In genomic region chr7:8785081-8785480, GRCh38 we compare ENCODE assay signal across 23 cellular contexts.
DNase-seq lines count a peak whose midpoint lies in the region; ATAC-seq, FAIRE-seq and TF ChIP-seq lines count a peak whose summit lies in the region.
"Had no signal": no experiment of that assay in that cellular context is flagged by ENCODE, and none has a peak within 500 bp of the region (broad histone marks: within the 10 kb centered on the region; RNA-seq: fewer than 3 reads in every experiment).

No MANE protein-coding gene starts in this region.

- DNase-seq in H9 (no peak), K562 (ENCODE audit: extremely low read depth in 1 of 4, low spot score in 3 of 4) (no peak), neural crest cell (ENCODE audit: low read depth, low spot score) (no peak), right atrium auricular region (ENCODE audit: low spot score) (no peak), posterior cingulate gyrus (no peak), hippocampal formation (lab: John Stamatoyannopoulos, UW) (no peak)
- DNase-seq: CD4-positive, alpha-beta T cell; COR-L47; H7; HFFc6; MM.1S; NCI-H1092; NCI-H1436; NCI-H1930; NCI-H510A; NCI-H748 treated with DMSO at 0.1 percent for 48 hours; Peyer's patch; T-cell had no signal

- H3K56ac ChIP-seq in H9 (ENCODE audit: insufficient read length, low read depth, low read length) = no peak overlapping the region

- H3K9me3 Mint-ChIP-seq in H9 = no peaks in the 10 kb centered on the region
- H3K9me3 Mint-ChIP-seq in neural crest cell = peaks cover 2% of the 10 kb centered on the region

- no peak overlapping the region for H2BK120ac ChIP-seq in H9 (ENCODE audit: low read depth, low read length, poor library complexity, severe bottlenecking)

- no peak overlapping the region for H3K18ac ChIP-seq in H9 (ENCODE audit: insufficient read length, low read depth, low read length)

- H3K9me1 ChIP-seq in K562 (ENCODE audit: control insufficient read depth, insufficient read depth, low read length) = no peaks in the 10 kb centered on the region

- TF ChIP-seq POLR2A in K562 (conservative IDR thresholded peaks at IDR 0.05) = no peak

- H3K27ac Mint-ChIP-seq in H9 (no peak overlapping the region), neural crest cell (ENCODE audit: unreplicated experiment) (no peak overlapping the region)
- H3K27ac Mint-ChIP-seq: CD4-positive, alpha-beta T cell; HFFc6; T-cell had no signal

- H3K4me2 ChIP-seq in H9 (ENCODE audit: insufficient read depth, insufficient read length, low read length) = no peak overlapping the region
- H3K4me2 ChIP-seq in K562 (ENCODE audit: insufficient read depth, low read length) = no peak overlapping the region
- H3K4me2 ChIP-seq: A549 had no signal

- no peak overlapping the region for H2AK5ac ChIP-seq in H9 (ENCODE audit: insufficient read length, low read length)

- no peak overlapping the region for H3K23ac ChIP-seq in H9 (ENCODE audit: insufficient read length, low read depth, low read length)

- no peak overlapping the region for H3K4ac ChIP-seq in H9 (ENCODE audit: low read depth, low read length)

- no peak overlapping the region for H3K9ac ChIP-seq in H9 (ENCODE audit: extremely low read depth, insufficient read length, low read length)
- H3K9ac ChIP-seq in K562 (ENCODE audit: insufficient read depth in 1 of 2, low read depth in 2 of 2, low read length in 2 of 2) = no peak overlapping the region

- H3K27ac ChIP-seq in 22Rv1 (no peak overlapping the region), H9 (ENCODE audit: insufficient read length, low read depth, low read length) (no peak overlapping the region), K562 (ENCODE audit: extremely low read depth, low read depth, low read length) (no peak overlapping the region), right atrium auricular region (no peak overlapping the region)
- H3K27ac ChIP-seq: A549, Peyer's patch had no signal

- H3K14ac ChIP-seq in H9 (ENCODE audit: insufficient read depth, low read length) = no peak overlapping the region

- TF ChIP-seq CTCF in 22Rv1 (IDR thresholded peaks at IDR 0.05) (peak; percentile 23; the same call in 1 of the 2 replicates), H9 (conservative IDR thresholded peaks at IDR 0.05) (peak; percentile 47), K562 (IDR thresholded peaks at IDR 0.05 in 2 of 3, conservative IDR thresholded peaks at IDR 0.05 in 1 of 3; ENCODE audit: insufficient read depth in 2 of 3, low read depth in 1 of 3, low read length in 3 of 3) (peak; percentile 18 to 35 (median 26); a peak in 3 of 6 replicates), neural crest cell (conservative IDR thresholded peaks at IDR 0.05) (peak; percentile 20), right atrium auricular region (IDR thresholded peaks at IDR 0.05) (no peak)

- H3K4me3 ChIP-seq in K562 (no peak overlapping the region), right atrium auricular region (no peak overlapping the region)
- H3K4me3 ChIP-seq: A549, Peyer's patch had no signal

- FAIRE-seq in K562 (lab: Jason Lieb, UNC) = no peak
- FAIRE-seq: A549, G401.6, GM18507 had no signal

- no peak overlapping the region for H4K5ac ChIP-seq in H9 (ENCODE audit: insufficient read length, low read depth, low read length)

- BruUV-seq in K562 (replicated peaks; lab: Mats Ljungman, UMichigan) = no TSS peak

- H4K8ac ChIP-seq in H9 (replicated peaks; ENCODE audit: insufficient read length, low read depth, low read length) = no peak overlapping the region

- intact Hi-C loops in K562 (cut with micrococcal nuclease) (no loop called here), posterior cingulate gyrus (cut with DNase I) (no loop called here)

- no peaks in the 10 kb centered on the region for H3K23me2 ChIP-seq in H9 (ENCODE audit: insufficient read length, low read depth, low read length, poor library complexity, severe bottlenecking)

- H3K27me3 ChIP-seq in H9 (ENCODE audit: insufficient read depth, low read length) (no peaks in the 10 kb centered on the region), K562 (ENCODE audit: control insufficient read depth in 2 of 2, insufficient read depth in 2 of 2, low read length in 2 of 2) (no peaks in the 10 kb centered on the region), right atrium auricular region (no peaks in the 10 kb centered on the region)
- H3K27me3 ChIP-seq: Peyer's patch had no signal

- H3K4me1 ChIP-seq in H9 (ENCODE audit: insufficient read depth, low read length) = no peaks in the 10 kb centered on the region; the same call in 1 of the 2 replicates
- no peaks in the 10 kb centered on the region; a peak in 1 of 5 replicates for H3K4me1 ChIP-seq in K562 (replicated peaks in 1 of 2; ENCODE audit: control insufficient read depth in 2 of 2, insufficient read depth in 2 of 2, low read length in 2 of 2)
- H3K4me1 ChIP-seq in right atrium auricular region = no peaks in the 10 kb centered on the region
- H3K4me1 ChIP-seq: A549, Peyer's patch had no signal

- no peak for TF ChIP-seq EP300 in K562 (IDR thresholded peaks at IDR 0.05; ENCODE audit: low read length)

- H3K36me3 ChIP-seq in K562 (ENCODE audit: control insufficient read depth, insufficient read depth, low read length) = no peaks in the 10 kb centered on the region
- no peaks in the 10 kb centered on the region for H3K36me3 ChIP-seq in right atrium auricular region
- H3K36me3 ChIP-seq: Peyer's patch had no signal

- H3K79me2 ChIP-seq in H9 (ENCODE audit: insufficient read depth, low read length) (no peaks in the 10 kb centered on the region), K562 (ENCODE audit: control insufficient read depth, insufficient read depth, low read length) (no peaks in the 10 kb centered on the region)

- H2AFZ ChIP-seq in H9 (ENCODE audit: low read length) = no peak overlapping the region
- H2AFZ ChIP-seq in K562 (ENCODE audit: low read depth, low read length) = no peak overlapping the region

- H2BK5ac ChIP-seq in H9 (ENCODE audit: insufficient read length, low read length) = no peak overlapping the region

- H3K4me1 Mint-ChIP-seq in H9 (peaks cover 5 to 8% of the 10 kb centered on the region in 2 experiments), neural crest cell (no peaks in the 10 kb centered on the region)
- H3K4me1 Mint-ChIP-seq: T-cell had no signal

- H3K9me3 ChIP-seq in H9 (ENCODE audit: control insufficient read depth, low read depth, low read length) = no peaks in the 10 kb centered on the region
- H3K9me3 ChIP-seq in K562 (replicated peaks; ENCODE audit: control insufficient read depth, insufficient read depth, low read depth, low read length) = no peaks in the 10 kb centered on the region
- no peaks in the 10 kb centered on the region for H3K9me3 ChIP-seq in right atrium auricular region
- H3K9me3 ChIP-seq: A549, Peyer's patch had no signal

- no peaks in the 10 kb centered on the region for H3K79me1 ChIP-seq in H9 (ENCODE audit: insufficient read depth, low read depth, low read length, poor library complexity, severe bottlenecking)

- no peak overlapping the region for H4K91ac ChIP-seq in H9 (ENCODE audit: insufficient read length, low read depth, low read length)

- H2BK12ac ChIP-seq in H9 (ENCODE audit: insufficient read length, low read depth, low read length) = no peak overlapping the region

- no peaks in the 10 kb centered on the region for H4K20me1 ChIP-seq in H9 (ENCODE audit: control insufficient read depth, insufficient read depth, insufficient read length)
- no peaks in the 10 kb centered on the region for H4K20me1 ChIP-seq in K562 (replicated peaks; ENCODE audit: control insufficient read depth, insufficient read depth, low read length)

- CTCF ChIA-PET in K562 (lab: Yijun Ruan, JAX; ENCODE audit: low intra/inter-chr PET ratio) = no interaction called here

- peak in 1 of 2 experiments; percentile 12; a peak in 1 of 4 replicates for TF ChIP-seq RAD21 in K562 (CRISPR knock-in tag; conservative IDR thresholded peaks at IDR 0.05 in 1 of 2, IDR thresholded peaks at IDR 0.05 in 1 of 2)

- H3K36me3 Mint-ChIP-seq in H9 (ENCODE audit: insufficient read depth in 1 of 3, low read depth in 3 of 3) (no peaks in the 10 kb centered on the region), neural crest cell (ENCODE audit: low read depth) (no peaks in the 10 kb centered on the region)
- H3K36me3 Mint-ChIP-seq: T-cell had no signal

- in situ Hi-C loops in K562 (cut with MboI) = no loop called here

- no peaks in the 10 kb centered on the region for H3K27me3 Mint-ChIP-seq in H9 (ENCODE audit: low read depth)
- H3K27me3 Mint-ChIP-seq in neural crest cell (ENCODE audit: low read depth) = no peaks in the 10 kb centered on the region
- H3K27me3 Mint-ChIP-seq: CD4-positive, alpha-beta T cell; T-cell had no signal

- H2BK20ac ChIP-seq in H9 (ENCODE audit: low read depth, low read length, poor library complexity, severe bottlenecking) = no peak overlapping the region

- no peak overlapping the region for H2BK15ac ChIP-seq in H9 (ENCODE audit: low read depth, low read length)

- POLR2A ChIA-PET in K562 (lab: Yijun Ruan, JAX) = interaction anchor here (0.8 kb wide), 1 partner anchor 42 kb away, joined by 5 read pairs; no protein-coding TSS in a partner anchor

- H3K4me3 Mint-ChIP-seq in H9 (no peak overlapping the region), neural crest cell (no peak overlapping the region)
- H3K4me3 Mint-ChIP-seq: CD4-positive, alpha-beta T cell; HFFc6; T-cell had no signal

- H3T11ph ChIP-seq in H9 (ENCODE audit: low read length) = no peak overlapping the region

- peak; percentile 83 for ATAC-seq in K562
- ATAC-seq: A549, SK-N-SH treated with all-trans-retinoic acid at 6 μM for 48 hours, T-cell had no signal

TF ChIP-seq in K562, 482 proteins besides CTCF, POLR2A, EP300 and RAD21:
- TF ChIP-seq WHSC1 (IDR thresholded peaks at IDR 0.05; ENCODE audit: low read length) = no peak

Comparison
In these comparisons a context has a peak if more than half of its experiments do, and no peak if none do; other contexts are left out.
1. CTCF ChIP-seq: peak in 22Rv1 (single experiment), H9 (single experiment), K562 (3 of 3) and neural crest cell (single experiment); none in right atrium auricular region (0 of 2).